33 cellular contexts compared by ENCODE assay signal in the genomic region with DNA sequence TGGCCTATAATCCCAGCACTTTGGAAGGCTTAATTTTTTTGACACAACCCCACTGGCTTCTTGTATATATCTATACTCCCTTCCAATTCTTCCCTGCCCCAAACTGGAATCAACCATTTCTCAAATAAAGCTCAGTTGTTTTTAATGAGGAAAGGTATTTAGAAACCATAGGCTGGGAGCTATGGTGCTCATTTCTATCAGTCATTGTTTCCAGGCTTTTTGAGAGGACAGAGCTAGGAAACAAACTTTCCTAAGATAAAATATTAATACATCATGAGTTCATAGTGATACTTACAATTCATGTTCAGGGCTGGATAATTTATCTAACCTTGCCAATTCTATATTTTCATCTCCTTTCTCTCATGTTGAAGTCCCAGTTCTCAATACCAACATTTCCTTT.
"Had no signal": no experiment of that assay in that cellular context is flagged by ENCODE, and none has a peak within 500 bp of the region (broad histone marks: within the 10 kb centered on the region; RNA-seq: fewer than 3 reads in every experiment).

No MANE protein-coding gene starts in this region.

- H3K4me1 Mint-ChIP-seq: activated CD4-positive, alpha-beta T cell treated with anti-CD3 and anti-CD28 coated beads for 36 hours; activated CD4-positive, alpha-beta T cell treated with anti-CD3 and anti-CD28 coated beads, Interleukin-2, amount 10 ng/mL, durations not matched to agents 7 days and 5 days; activated naive CD4-positive, alpha-beta T cell treated with anti-CD3 and anti-CD28 coated beads, Interleukin-2, amount 50 U/mL, for 24 hours; WTC11 had no signal

- H3K27ac ChIP-seq: body of pancreas, brain microvascular endothelial cell, breast epithelium, WERI-Rb-1 had no signal

- H3K4me1 ChIP-seq: body of pancreas, breast epithelium had no signal

- H3K27me3 Mint-ChIP-seq: activated CD4-positive, alpha-beta memory T cell treated with anti-CD3 and anti-CD28 coated beads, Interleukin-2, amount 10 ng/mL, durations not matched to agents 7 days and 5 days; activated CD4-positive, alpha-beta T cell treated with anti-CD3 and anti-CD28 coated beads for 36 hours; activated CD4-positive, alpha-beta T cell treated with anti-CD3 and anti-CD28 coated beads, Interleukin-2, amount 10 ng/mL, durations not matched to agents 7 days and 5 days; activated CD8-positive, alpha-beta memory T cell treated with anti-CD3 and anti-CD28 coated beads, Interleukin-2, amount 10 ng/mL, durations not matched to agents 7 days and 5 days; activated naive CD4-positive, alpha-beta T cell treated with anti-CD3 and anti-CD28 coated beads, Interleukin-2, amount 10 ng/mL, durations not matched to agents 7 days and 5 days; activated naive CD4-positive, alpha-beta T cell treated with anti-CD3 and anti-CD28 coated beads, Interleukin-2, amount 50 U/mL, for 24 hours; activated naive CD8-positive, alpha-beta T cell; activated naive CD8-positive, alpha-beta T cell treated with anti-CD3 and anti-CD28 coated beads, Interleukin-2, amount 10 ng/mL, durations not matched to agents 7 days and 5 days; activated naive CD8-positive, alpha-beta T cell treated with anti-CD3 and anti-CD28 coated beads, Interleukin-2, amount 50 U/mL, for 24 hours had no signal

- DNase-seq: activated CD4-positive, alpha-beta memory T cell treated with anti-CD3 and anti-CD28 coated beads, Interleukin-2, amount 10 ng/mL, durations not matched to agents 7 days and 5 days; activated CD4-positive, alpha-beta T cell treated with anti-CD3 and anti-CD28 coated beads for 1 hour; activated CD4-positive, alpha-beta T cell treated with anti-CD3 and anti-CD28 coated beads for 36 hours; activated CD4-positive, alpha-beta T cell treated with anti-CD3 and anti-CD28 coated beads for 48 hours; activated CD4-positive, alpha-beta T cell treated with anti-CD3 and anti-CD28 coated beads, Interleukin-2, amount 10 ng/mL, durations not matched to agents 7 days and 5 days; activated CD4-positive, alpha-beta T cell treated with anti-CD3 and anti-CD28 coated beads, Interleukin-2, amount 50 U/mL, for 48 hours; activated CD4-positive, CD25-positive, alpha-beta regulatory T cell; activated CD8-positive, alpha-beta memory T cell treated with anti-CD3 and anti-CD28 coated beads for 24 hours; activated CD8-positive, alpha-beta memory T cell treated with anti-CD3 and anti-CD28 coated beads, Interleukin-2, amount 10 ng/mL, durations not matched to agents 7 days and 5 days; activated CD8-positive, alpha-beta memory T cell treated with anti-CD3 and anti-CD28 coated beads, Interleukin-2, amount 50 U/mL, for 48 hours; activated CD8-positive, alpha-beta T cell treated with anti-CD3 and anti-CD28 coated beads, Interleukin-2, amount 10 ng/mL, durations not matched to agents 7 days and 5 days; activated effector memory CD4-positive, alpha-beta T cell treated with Interleukin-2 at 50 U/mL for 16 hours; activated gamma-delta T cell; activated naive CD4-positive, alpha-beta T cell treated with anti-CD3 and anti-CD28 coated beads, Interleukin-2, amount 10 ng/mL, durations not matched to agents 7 days and 5 days; activated naive CD4-positive, alpha-beta T cell treated with Interleukin-2 at 50 U/mL for 16 hours; activated naive CD8-positive, alpha-beta T cell treated with anti-CD3 and anti-CD28 coated beads, Interleukin-2, amount 10 ng/mL, durations not matched to agents 7 days and 5 days; activated naive CD8-positive, alpha-beta T cell treated with anti-CD3 and anti-CD28 coated beads, Interleukin-2, amount 50 U/mL, for 24 hours; activated T-cell treated with anti-CD3 and anti-CD28 coated beads, Interleukin-2, amount 50 U/mL, for 24 hours; activated T-cell treated with anti-CD3 and anti-CD28 coated beads, Interleukin-2, amount 50 U/mL, for 48 hours; body of pancreas; brain microvascular endothelial cell; central memory CD4-positive, alpha-beta T cell; T-helper 2 cell; T-helper 9 cell; WERI-Rb-1 had no signal

- H3K27ac Mint-ChIP-seq: activated CD4-positive, alpha-beta memory T cell treated with anti-CD3 and anti-CD28 coated beads, Interleukin-2, amount 10 ng/mL, durations not matched to agents 7 days and 5 days; activated CD4-positive, alpha-beta T cell treated with anti-CD3 and anti-CD28 coated beads for 36 hours; activated CD4-positive, alpha-beta T cell treated with anti-CD3 and anti-CD28 coated beads, Interleukin-2, amount 10 ng/mL, durations not matched to agents 7 days and 5 days; activated CD8-positive, alpha-beta memory T cell treated with anti-CD3 and anti-CD28 coated beads, Interleukin-2, amount 10 ng/mL, durations not matched to agents 7 days and 5 days; activated CD8-positive, alpha-beta T cell treated with anti-CD3 and anti-CD28 coated beads, Interleukin-2, amount 10 ng/mL, durations not matched to agents 7 days and 5 days; activated naive CD4-positive, alpha-beta T cell treated with anti-CD3 and anti-CD28 coated beads, Interleukin-2, amount 10 ng/mL, durations not matched to agents 7 days and 5 days; activated naive CD4-positive, alpha-beta T cell treated with anti-CD3 and anti-CD28 coated beads, Interleukin-2, amount 50 U/mL, for 24 hours; activated naive CD8-positive, alpha-beta T cell; activated naive CD8-positive, alpha-beta T cell treated with anti-CD3 and anti-CD28 coated beads, Interleukin-2, amount 10 ng/mL, durations not matched to agents 7 days and 5 days; activated naive CD8-positive, alpha-beta T cell treated with anti-CD3 and anti-CD28 coated beads, Interleukin-2, amount 50 U/mL, for 24 hours; activated T-cell treated with anti-CD3 and anti-CD28 coated beads, Interleukin-2, amount 50 U/mL, for 24 hours; activated T-helper 2 cell treated with anti-CD3 and anti-CD28 coated beads, Interferon-gamma antibody, Interleukin-2, Interleukin-4, amounts not matched to agents 10 μg/mL and 5 μg/mL and 100 μg/mL, durations not matched to agents 14 hours and 24 hours and 36 hours; T-helper 1 cell treated with Interleukin-12 subunit alpha and Interleukin-12 subunit beta and Interleukin-4 antibody, amounts not matched to agents 30 μg/mL and 1 μg/mL, for 36 hours; T-helper 2 cell treated with Interferon-gamma antibody and Interleukin-4, amounts not matched to agents 5 μg/mL and 100 μg/mL, for 36 hours; WTC11 had no signal

- H3K4me3 ChIP-seq: body of pancreas, breast epithelium had no signal

- ATAC-seq: activated CD4-positive, alpha-beta T cell treated with anti-CD3 and anti-CD28 coated beads for 36 hours; activated CD4-positive, CD25-positive, alpha-beta regulatory T cell treated with anti-CD3 and anti-CD28 coated beads, Interleukin-2, amount 50 U/mL, for 24 hours; activated CD8-positive, alpha-beta memory T cell treated with anti-CD3 and anti-CD28 coated beads, Interleukin-2, amount 10 ng/mL, durations not matched to agents 7 days and 5 days; activated CD8-positive, alpha-beta T cell treated with anti-CD3 and anti-CD28 coated beads, Interleukin-2, amount 10 ng/mL, durations not matched to agents 7 days and 5 days; activated naive CD8-positive, alpha-beta T cell treated with anti-CD3 and anti-CD28 coated beads, Interleukin-2, amount 50 U/mL, for 24 hours; body of pancreas; WTC11 had no signal

- H3K4me3 Mint-ChIP-seq: activated CD4-positive, alpha-beta memory T cell treated with anti-CD3 and anti-CD28 coated beads, Interleukin-2, amount 10 ng/mL, durations not matched to agents 7 days and 5 days; activated CD4-positive, alpha-beta T cell treated with anti-CD3 and anti-CD28 coated beads for 36 hours; activated CD4-positive, alpha-beta T cell treated with anti-CD3 and anti-CD28 coated beads, Interleukin-2, amount 10 ng/mL, durations not matched to agents 7 days and 5 days; activated CD8-positive, alpha-beta memory T cell treated with anti-CD3 and anti-CD28 coated beads, Interleukin-2, amount 10 ng/mL, durations not matched to agents 7 days and 5 days; activated CD8-positive, alpha-beta T cell treated with anti-CD3 and anti-CD28 coated beads, Interleukin-2, amount 10 ng/mL, durations not matched to agents 7 days and 5 days; activated naive CD4-positive, alpha-beta T cell treated with anti-CD3 and anti-CD28 coated beads, Interleukin-2, amount 10 ng/mL, durations not matched to agents 7 days and 5 days; activated naive CD4-positive, alpha-beta T cell treated with anti-CD3 and anti-CD28 coated beads, Interleukin-2, amount 50 U/mL, for 24 hours; activated naive CD8-positive, alpha-beta T cell; activated naive CD8-positive, alpha-beta T cell treated with anti-CD3 and anti-CD28 coated beads, Interleukin-2, amount 10 ng/mL, durations not matched to agents 7 days and 5 days; activated naive CD8-positive, alpha-beta T cell treated with anti-CD3 and anti-CD28 coated beads, Interleukin-2, amount 50 U/mL, for 24 hours; activated T-cell treated with anti-CD3 and anti-CD28 coated beads, Interleukin-2, amount 50 U/mL, for 24 hours; T-helper 1 cell treated with Interleukin-12 subunit alpha and Interleukin-12 subunit beta and Interleukin-4 antibody, amounts not matched to agents 30 μg/mL and 1 μg/mL, for 36 hours; T-helper 2 cell treated with Interferon-gamma antibody and Interleukin-4, amounts not matched to agents 5 μg/mL and 100 μg/mL, for 36 hours; WTC11 had no signal
